In the genomic region with DNA sequence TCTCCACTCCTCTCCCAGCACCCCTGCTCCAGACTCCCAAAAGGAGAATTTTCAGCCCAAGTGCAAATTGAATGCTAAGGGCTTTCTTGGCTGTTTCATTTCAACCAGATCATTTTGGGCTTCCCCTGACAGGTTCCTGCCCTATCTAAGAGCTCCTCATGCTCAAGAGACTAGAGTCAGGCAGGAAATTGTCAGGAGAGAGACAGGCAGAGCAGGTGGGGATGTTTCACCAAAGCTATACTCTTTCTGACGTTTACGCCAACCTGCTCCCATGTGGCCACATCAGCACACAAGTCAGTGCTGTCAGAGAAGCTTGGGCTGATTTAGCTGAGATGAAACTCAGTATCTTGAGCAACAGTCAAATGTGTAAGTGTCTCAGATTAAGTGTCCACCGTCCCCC, we compare ENCODE assay signal across 14 cellular contexts. TPM values are rescaled to one million over a fixed set of nuclear protein-coding genes. Genes with fewer than 3 reads are reported as not detected.
DNase-seq lines count a peak whose midpoint lies in the region; ATAC-seq and TF ChIP-seq lines count a peak whose summit lies in the region.
"Had no signal": no experiment of that assay in that cellular context is flagged by ENCODE, and none has a peak within 500 bp of the region (broad histone marks: within the 10 kb centered on the region; RNA-seq: fewer than 3 reads in every experiment).

No MANE protein-coding gene starts in this region.

- H3K9me2 ChIP-seq in SK-N-SH = no peaks in the 10 kb centered on the region
- H3K9me2 ChIP-seq in OCI-LY1 (ENCODE audit: low read depth, low read length) = no peaks in the 10 kb centered on the region

- H3K4me3 ChIP-seq in SK-N-SH (ENCODE audit: low read depth in 2 of 2, low read length in 1 of 2) (no peak overlapping the region), OCI-LY1 (ENCODE audit: low read depth, low read length, poor library complexity, severe bottlenecking) (no peak overlapping the region), fibroblast of lung (replicated peaks in 1 of 4; ENCODE audit: control extremely low read depth in 1 of 4, insufficient read depth in 1 of 4, low read depth in 3 of 4, low read length in 4 of 4) (no peak overlapping the region), skin epidermis (no peak overlapping the region)
- H3K4me3 ChIP-seq: testis had no signal

- TF ChIP-seq RAD21 in SK-N-SH (IDR thresholded peaks at IDR 0.05; ENCODE audit: low read length) = no peak

- CTCF ChIA-PET in SK-N-SH (lab: Yijun Ruan, JAX) = interaction anchor here (1.2 to 2.7 kb wide), 6 partner anchors 9 to 158 kb away, joined by 4 to 17 read pairs (median 4); partner anchors contain the start of gene HIC1

- H3K4me1 ChIP-seq in SK-N-SH (ENCODE audit: control insufficient read depth in 1 of 2, insufficient read depth in 2 of 2, low read depth in 1 of 2, low read length in 1 of 2) (peaks cover 38 to 91% of the 10 kb centered on the region in 2 experiments), OCI-LY1 (ENCODE audit: insufficient read depth, low read length, severe bottlenecking) (peaks cover 51% of the 10 kb centered on the region), fibroblast of lung (ENCODE audit: control insufficient read depth, extremely low read depth, insufficient read depth, low read length) (peaks cover 72% of the 10 kb centered on the region)

- no peak for ATAC-seq in SK-N-SH treated with all-trans-retinoic acid at 6 μM for 48 hours
- no peak for ATAC-seq in HG02852 (IDR thresholded peaks at IDR 0.05; ENCODE audit: unreplicated experiment)

- TF ChIP-seq CTCF in SK-N-SH (IDR thresholded peaks at IDR 0.05) (no peak), OCI-LY1 (IDR thresholded peaks at IDR 0.05; ENCODE audit: low read length) (no peak), fibroblast of lung (conservative IDR thresholded peaks at IDR 0.05 in 1 of 2, IDR thresholded peaks at IDR 0.05 in 1 of 2; ENCODE audit: low read depth in 1 of 2, low read length in 2 of 2) (no peak)

- H3K36me3 ChIP-seq in SK-N-SH (replicated peaks in 1 of 2; ENCODE audit: control insufficient read depth in 1 of 2, insufficient read depth in 2 of 2, low read length in 1 of 2) (peaks cover 3 to 5% of the 10 kb centered on the region in 2 experiments), OCI-LY1 (ENCODE audit: insufficient read depth, low read length) (peaks cover 7% of the 10 kb centered on the region; the same call in 1 of the 2 replicates), fibroblast of lung (ENCODE audit: control insufficient read depth, insufficient read depth, low read length) (no peaks in the 10 kb centered on the region)

- H3F3A ChIP-seq in SK-N-SH (replicated peaks; ENCODE audit: insufficient read depth) = peaks cover 13% of the 10 kb centered on the region
- no peaks in the 10 kb centered on the region for H3F3A ChIP-seq in OCI-LY1 (ENCODE audit: insufficient read depth, low read length)

- H4K20me1 ChIP-seq in SK-N-SH (ENCODE audit: insufficient read depth) (no peaks in the 10 kb centered on the region), OCI-LY1 (ENCODE audit: insufficient read depth, low read length) (no peaks in the 10 kb centered on the region), fibroblast of lung (ENCODE audit: control insufficient read depth, extremely low read depth, insufficient read depth, low read length) (no peaks in the 10 kb centered on the region)

- H3K27me3 ChIP-seq in SK-N-SH (ENCODE audit: insufficient read depth) (no peaks in the 10 kb centered on the region), OCI-LY1 (ENCODE audit: insufficient read depth, low read length) (no peaks in the 10 kb centered on the region), fibroblast of lung (ENCODE audit: control insufficient read depth, insufficient read depth, low read length) (no peaks in the 10 kb centered on the region)
- H3K27me3 ChIP-seq: testis had no signal

- H3K4me2 ChIP-seq in SK-N-SH (no peak overlapping the region), OCI-LY1 (ENCODE audit: low read length) (no peak overlapping the region), fibroblast of lung (ENCODE audit: extremely low read depth, insufficient read depth, low read length) (no peak overlapping the region)

- WGBS in SK-N-SH (ENCODE audit: low lambda C conversion rate) = 92% methylated on average over 3 of the region's 3 CpGs

- POLR2A ChIA-PET in SK-N-SH (lab: Yijun Ruan, JAX) = no interaction called here

- H2AFZ ChIP-seq in SK-N-SH (ENCODE audit: low read depth) (no peak overlapping the region), OCI-LY1 (ENCODE audit: low read length) (no peak overlapping the region), fibroblast of lung (ENCODE audit: low read length) (no peak overlapping the region)

- peak overlapping the region; percentile 57 to 89; a peak in 3 of 4 replicates for H3K27ac ChIP-seq in SK-N-SH (ENCODE audit: low read depth in 2 of 2, low read length in 1 of 2)
- peak overlapping the region; percentile 70 for H3K27ac ChIP-seq in OCI-LY1 (ENCODE audit: low read depth, low read length, poor library complexity, severe bottlenecking)
- H3K27ac ChIP-seq in fibroblast of lung (ENCODE audit: insufficient read depth, low read length) = peak overlapping the region; percentile 76
- peak overlapping the region in 12 of 21 experiments; percentile 6 to 82 (median 54) for H3K27ac ChIP-seq in skin epidermis

- DNase-seq in SK-N-SH (no peak), fibroblast of lung (ENCODE audit: low read depth in 2 of 2) (no peak), NCI-H2171 (lab: John Stamatoyannopoulos, UW) (no peak), RKO (ENCODE audit: low spot score) (no peak)
- DNase-seq: 8988T, aorta, H7, NCI-H187 treated with DMSO at 0.1 percent for 48 hours, T-helper 9 cell, testis had no signal

- H3K9ac ChIP-seq in SK-N-SH = no peak overlapping the region
- H3K9ac ChIP-seq in OCI-LY1 (ENCODE audit: low read length) = no peak overlapping the region
- no peak overlapping the region for H3K9ac ChIP-seq in fibroblast of lung (ENCODE audit: insufficient read depth, low read length)

- H3K79me2 ChIP-seq in SK-N-SH (ENCODE audit: insufficient read depth) = peaks cover 6% of the 10 kb centered on the region; the same call in 1 of the 2 replicates
- no peaks in the 10 kb centered on the region for H3K79me2 ChIP-seq in OCI-LY1 (ENCODE audit: insufficient read depth, low read length)
- peaks cover 2% of the 10 kb centered on the region for H3K79me2 ChIP-seq in fibroblast of lung (ENCODE audit: control insufficient read depth, insufficient read depth, low read length)

- no peaks in the 10 kb centered on the region for H3K9me3 ChIP-seq in SK-N-SH
- no peaks in the 10 kb centered on the region for H3K9me3 ChIP-seq in OCI-LY1 (ENCODE audit: low read length)
- H3K9me3 ChIP-seq in fibroblast of lung (ENCODE audit: control insufficient read depth, insufficient read depth, low read depth, low read length) = no peaks in the 10 kb centered on the region
- H3K9me3 ChIP-seq: testis had no signal

- TF ChIP-seq EP300 in SK-N-SH (IDR thresholded peaks at IDR 0.05; ENCODE audit: borderline replicate concordance in 1 of 2, low read depth in 1 of 2, low read length in 1 of 2) = no peak

TF ChIP-seq in SK-N-SH, 30 proteins besides CTCF, POLR2A, EP300 and RAD21 (continues in another document):
- no peak for TF ChIP-seq FOSL2 (IDR thresholded peaks at IDR 0.05; ENCODE audit: borderline replicate concordance, low read depth)
- TF ChIP-seq RXRA (IDR thresholded peaks at IDR 0.05; ENCODE audit: borderline replicate concordance, low read depth) = no peak
- no peak for TF ChIP-seq SMC3 (IDR thresholded peaks at IDR 0.05; ENCODE audit: low read depth, low read length)
- no peak for TF ChIP-seq EZH2phosphoT487 (IDR thresholded peaks at IDR 0.05; ENCODE audit: borderline replicate concordance, low read depth)
- TF ChIP-seq TCF12 (IDR thresholded peaks at IDR 0.05) = no peak
- no peak for TF ChIP-seq GABPA (IDR thresholded peaks at IDR 0.05; ENCODE audit: low read depth)
- TF ChIP-seq FOXJ3 (CRISPR knock-in tag; IDR thresholded peaks at IDR 0.05) = no peak
- TF ChIP-seq TAF1 (IDR thresholded peaks at IDR 0.05; ENCODE audit: borderline replicate concordance, low read depth, low read length) = no peak

TF ChIP-seq in SK-N-SH treated with all-trans-retinoic acid at 6 μM for 48 hours, 23 proteins besides CTCF, POLR2A, EP300 and RAD21 (continues in another document):
- TF ChIP-seq SNAI2 (CRISPR knock-in tag; IDR thresholded peaks at IDR 0.05) = no peak
- no peak for TF ChIP-seq ZNF70 (CRISPR knock-in tag; IDR thresholded peaks at IDR 0.05)
- TF ChIP-seq RARB (CRISPR knock-in tag; IDR thresholded peaks at IDR 0.05) = no peak
- TF ChIP-seq OSR1 (CRISPR knock-in tag; IDR thresholded peaks at IDR 0.05) = no peak
- no peak for TF ChIP-seq ZC3H10 (CRISPR knock-in tag; IDR thresholded peaks at IDR 0.05)
- no peak for TF ChIP-seq ZNF8 (CRISPR knock-in tag; IDR thresholded peaks at IDR 0.05)
- TF ChIP-seq GLIS3 (CRISPR knock-in tag; IDR thresholded peaks at IDR 0.05) = no peak

RNA-seq across cellular contexts. Expression of gene HIC1, which starts 31.4 kb away (rescaled TPM):
- polyA plus RNA-seq in SK-N-SH (2012; rRNA removed) (3.8 and 6.4 TPM in 2 replicates), fibroblast of lung (8.2 and 11.3 TPM in 2 replicates)
- 2.1 and 3.1 TPM in 2 replicates for polyA plus RNA-seq in SK-N-SH (2012; cell fraction: cytosol; rRNA removed)
- polyA plus RNA-seq in SK-N-SH (2012; cell fraction: nucleus; rRNA removed) = 13.7 and 15.5 TPM in 2 replicates
- 29.1 and 30.0 TPM in 2 replicates for total RNA-seq in fibroblast of lung
- polyA plus RNA-seq in fibroblast of lung (2012) = 31.7 and 32.0 TPM in 2 replicates
- 14.0 and 15.0 TPM in 2 replicates for polyA minus RNA-seq in fibroblast of lung (ENCODE audit: low replicate concordance)

RNA-seq across cellular contexts. Expression of gene OVCA2, which starts 44.5 kb away (rescaled TPM):
- polyA plus RNA-seq in SK-N-SH (2012; rRNA removed) = 58.1 and 59.2 TPM in 2 replicates
- polyA plus RNA-seq in SK-N-SH (2012; cell fraction: cytosol; rRNA removed) = 39.2 and 51.0 TPM in 2 replicates
- 34.5 and 38.7 TPM in 2 replicates for polyA plus RNA-seq in SK-N-SH (2012; cell fraction: nucleus; rRNA removed)
- total RNA-seq in fibroblast of lung = 40.6 and 41.1 TPM in 2 replicates
- 27.9 and 41.8 TPM in 2 replicates for polyA plus RNA-seq in fibroblast of lung
- polyA plus RNA-seq in fibroblast of lung (2012) = 21.1 and 44.6 TPM in 2 replicates
- polyA minus RNA-seq in fibroblast of lung (ENCODE audit: low replicate concordance) = 17.5 and 21.0 TPM in 2 replicates

RNA-seq across cellular contexts. Expression of gene DPH1, which starts 56.4 kb away (rescaled TPM):
- polyA plus RNA-seq in SK-N-SH (2012; rRNA removed) (36.2 and 39.5 TPM in 2 replicates), fibroblast of lung (28.5 and 31.3 TPM in 2 replicates)
- polyA plus RNA-seq in SK-N-SH (2012; cell fraction: cytosol; rRNA removed) = 10.0 and 16.0 TPM in 2 replicates
- polyA plus RNA-seq in SK-N-SH (2012; cell fraction: nucleus; rRNA removed) = 149 and 180 TPM in 2 replicates
- total RNA-seq in fibroblast of lung = 21.3 and 23.1 TPM in 2 replicates
- polyA plus RNA-seq in fibroblast of lung (2012) = 33.4 and 34.1 TPM in 2 replicates
- 194 and 205 TPM in 2 replicates for polyA minus RNA-seq in fibroblast of lung (ENCODE audit: low replicate concordance)
